Comparison of ENCODE assay signal across 13 cellular contexts in genomic region chr12:47774664-47775063, GRCh38. TPM values are rescaled to one million over a fixed set of nuclear protein-coding genes. Genes with fewer than 3 reads are reported as not detected.
DNase-seq lines count a peak whose midpoint lies in the region; ATAC-seq and TF ChIP-seq lines count a peak whose summit lies in the region.
"Had no signal": no experiment of that assay in that cellular context is flagged by ENCODE, and none has a peak within 500 bp of the region (broad histone marks: within the 10 kb centered on the region; RNA-seq: fewer than 3 reads in every experiment).

No MANE protein-coding gene starts in this region.

- ATAC-seq in right cardiac atrium, result no peak
- ATAC-seq in heart right ventricle, result no peak
- ATAC-seq in natural killer cell, result no peak

- peaks cover 0 to 6% of the 10 kb centered on the region in 2 donors for H3K27me3 Mint-ChIP-seq in natural killer cell (ENCODE audit: low read depth in 2 of 2)

- peaks cover 16 to 32% of the 10 kb centered on the region in 2 donors for H3K4me1 Mint-ChIP-seq in natural killer cell

- 95% methylated on average over 7 of the region's 7 CpGs for WGBS in right cardiac atrium
- 94 to 99% methylated on average over 7 of the region's 7 CpGs for WGBS in heart right ventricle, 2 donors
- 95% methylated on average over 7 of the region's 7 CpGs for WGBS in prostate gland

- intact Hi-C loops in right cardiac atrium (cut with DNase I) (loop anchor here in 2 of 4 donors (5.0 kb wide), 2 partner anchors 57 to 63 kb away; no protein-coding TSS in a partner anchor), heart right ventricle (cut with DNase I) (loop anchor here in 5 of 10 donors (5.0 to 10.0 kb wide), 4 partner anchors 32 to 63 kb away; no protein-coding TSS in a partner anchor), natural killer cell (cut with micrococcal nuclease) (no loop called here), vagina (cut with DNase I) (loop anchor here (5.0 kb wide), 3 partner anchors 37 to 57 kb away; no protein-coding TSS in a partner anchor), prostate gland (cut with DNase I) (loop anchor here (1.0 to 5.0 kb wide), 4 partner anchors 17 to 122 kb away; no protein-coding TSS in a partner anchor)

- no peak overlapping the region for H3K27ac ChIP-seq in right cardiac atrium (ENCODE audit: low read length)
- peak overlapping the region in 3 of 10 donors; percentile 19 to 81 (median 77) for H3K27ac ChIP-seq in heart right ventricle
- H3K27ac ChIP-seq in angular gyrus (ENCODE audit: low read depth, low read length), result peak overlapping the region; percentile 100
- peak overlapping the region; percentile 73 for H3K27ac ChIP-seq in vagina
- H3K27ac ChIP-seq in prostate gland, result no peak overlapping the region
- H3K27ac ChIP-seq: brain microvascular endothelial cell, WERI-Rb-1 had no signal

- H3K9me3 ChIP-seq in right cardiac atrium (ENCODE audit: control insufficient read depth, low read length) (no peaks in the 10 kb centered on the region), heart right ventricle (no peaks in the 10 kb centered on the region), vagina (no peaks in the 10 kb centered on the region), prostate gland (no peaks in the 10 kb centered on the region)

- peak overlapping the region; percentile 88 for H3K4me3 Mint-ChIP-seq in natural killer cell

- TF ChIP-seq CTCF in heart right ventricle (IDR thresholded peaks at IDR 0.05), result no peak
- no peak for TF ChIP-seq CTCF in natural killer cell (IDR thresholded peaks at IDR 0.05)
- TF ChIP-seq CTCF in vagina (IDR thresholded peaks at IDR 0.05), result no peak
- TF ChIP-seq CTCF in prostate gland (IDR thresholded peaks at IDR 0.05), result no peak

- H3K4me3 ChIP-seq in right cardiac atrium (ENCODE audit: low read length) (no peak overlapping the region), heart right ventricle (peak overlapping the region in 1 of 10 donors; percentile 96), vagina (no peak overlapping the region), prostate gland (no peak overlapping the region)

- H3K27ac Mint-ChIP-seq in natural killer cell, result no peak overlapping the region

- H3K27me3 ChIP-seq in right cardiac atrium (ENCODE audit: control insufficient read depth, insufficient read depth) (no peaks in the 10 kb centered on the region), heart right ventricle (no peaks in the 10 kb centered on the region), vagina (no peaks in the 10 kb centered on the region), prostate gland (replicated peaks; ENCODE audit: insufficient read depth) (no peaks in the 10 kb centered on the region)
- H3K27me3 ChIP-seq: brain microvascular endothelial cell had no signal

- H3K9me3 Mint-ChIP-seq in natural killer cell, result no peaks in the 10 kb centered on the region

- TF ChIP-seq POLR2A in vagina (IDR thresholded peaks at IDR 0.05) (no peak), prostate gland (IDR thresholded peaks at IDR 0.05) (no peak)

- H3K36me3 Mint-ChIP-seq in natural killer cell, result no peaks in the 10 kb centered on the region

- H3K4me1 ChIP-seq in right cardiac atrium (ENCODE audit: control insufficient read depth, insufficient read depth, low read length), result peaks cover 29% of the 10 kb centered on the region
- peaks cover 25 to 72% (median 65%) of the 10 kb centered on the region in 9 donors for H3K4me1 ChIP-seq in heart right ventricle
- H3K4me1 ChIP-seq in vagina, result peaks cover 67% of the 10 kb centered on the region
- no peaks in the 10 kb centered on the region for H3K4me1 ChIP-seq in prostate gland (replicated peaks)

- H3K36me3 ChIP-seq in heart right ventricle, result no peaks in the 10 kb centered on the region
- H3K36me3 ChIP-seq in vagina, result no peaks in the 10 kb centered on the region
- H3K36me3 ChIP-seq in prostate gland, result no peaks in the 10 kb centered on the region
- H3K36me3 ChIP-seq: brain microvascular endothelial cell, WERI-Rb-1 had no signal

- DNase-seq in right cardiac atrium, result peak in 2 of 3 donors; percentile 21 to 37
- DNase-seq in heart right ventricle, result no peak
- DNase-seq in natural killer cell, result no peak
- DNase-seq in vagina (ENCODE audit: extremely low spot score in 2 of 2), result no peak
- no peak for DNase-seq in retina
- no peak for DNase-seq in GF-D8 (lab: John Stamatoyannopoulos, UW)
- no peak for DNase-seq in prostate gland (ENCODE audit: low spot score)
- DNase-seq: brain microvascular endothelial cell; COR-L47; stimulated activated CD4-positive, alpha-beta T cell treated with anti-CD3 and anti-CD28 coated beads, Interleukin-12 subunit alpha, Interleukin-12 subunit beta, amount 100 ng/mL, for 4 hours; stimulated activated naive CD4-positive, alpha-beta T cell treated with Interleukin-2 at 50 U/mL for 16 hours; WERI-Rb-1 had no signal

RNA-seq across cellular contexts. Expression of gene SLC48A1, which starts 1.6 kb away (rescaled TPM):
- 10 to 100 TPM; 26.5 to 30.1 (median 27.6) TPM for total RNA-seq in right cardiac atrium
- 22.0 TPM for polyA plus RNA-seq in right cardiac atrium
- total RNA-seq in heart right ventricle, result 10 to 100 TPM; 18.6 to 31.9 (median 22.1) TPM
- polyA plus RNA-seq in heart right ventricle, result 10 to 100 TPM; 12.6 to 26.2 TPM
- total RNA-seq in natural killer cell, result 1 to 10 TPM; 2.0 to 4.4 (median 3.4) TPM
- 20.9 TPM for total RNA-seq in vagina
- total RNA-seq in prostate gland, result 10 to 100 TPM; 39.0 to 52.5 TPM

RNA-seq across cellular contexts. Expression of gene RAPGEF3, which starts 16.0 kb away (rescaled TPM):
- 10 to 100 TPM; 14.1 to 28.7 (median 23.3) TPM for total RNA-seq in right cardiac atrium
- 44.9 TPM for polyA plus RNA-seq in right cardiac atrium
- 10 to 100 TPM in 9 of 10 donors, 1 to 10 TPM in 1; 9.5 to 54.9 (median 19.8) TPM for total RNA-seq in heart right ventricle
- 100 to 1,000 TPM in 1 of 2 donors, 10 to 100 TPM in 1; 22.4 to 173 TPM for polyA plus RNA-seq in heart right ventricle
- total RNA-seq in natural killer cell, result under 1 TPM; 0.23 to 0.73 (median 0.49) TPM
- total RNA-seq in vagina, result 52.3 TPM
- 10 to 100 TPM; 19.1 to 28.5 TPM for total RNA-seq in prostate gland

RNA-seq across cellular contexts. Expression of gene HDAC7, which starts 45.0 kb away (rescaled TPM):
- 10 to 100 TPM; 46.5 to 60.1 (median 51.1) TPM for total RNA-seq in right cardiac atrium
- 38.0 TPM for polyA plus RNA-seq in right cardiac atrium
- total RNA-seq in heart right ventricle, result 10 to 100 TPM; 26.9 to 50.7 (median 38.5) TPM
- polyA plus RNA-seq in heart right ventricle, result 10 to 100 TPM; 40.4 to 75.6 TPM
- 100 to 1,000 TPM; 141 to 235 (median 147) TPM for total RNA-seq in natural killer cell
- 67.0 TPM for total RNA-seq in vagina
- total RNA-seq in prostate gland, result 10 to 100 TPM; 39.5 to 67.7 TPM

RNA-seq across cellular contexts. Expression of gene ENDOU, which starts 49.4 kb away (rescaled TPM):
- total RNA-seq in right cardiac atrium (under 1 TPM; 0.28 to 0.86 (median 0.51) TPM), heart right ventricle (under 1 TPM in 9 of 10 donors, not detected in 1; 0.11 to 0.56 (median 0.31) TPM), natural killer cell (under 1 TPM; 0.20 to 0.41 (median 0.24) TPM), vagina (21.4 TPM), prostate gland (1 to 10 TPM in 1 of 2 donors, not detected in 1; 1.0 TPM)
- polyA plus RNA-seq in right cardiac atrium (0.45 TPM), heart right ventricle (under 1 TPM; 0.26 to 0.29 TPM)

Comparison
In these comparisons a context has a peak if more than half of its experiments do, and no peak if none do; other contexts are left out.
1. DNase-seq: peak in right cardiac atrium (2 of 3); none in heart right ventricle (0 of 2), natural killer cell (single experiment), vagina (0 of 2), retina (single experiment), GF-D8 (single experiment) and prostate gland (single experiment).
2. H3K27ac ChIP-seq: peak in angular gyrus (single experiment) and vagina (single experiment); none in right cardiac atrium (single experiment) and prostate gland (0 of 2).
3. RNA of gene RAPGEF3, which starts 16.0 kb away (total RNA-seq): 52.3 TPM in vagina (single experiment), 19.1 to 28.5 TPM in prostate gland, 14.1 to 28.7 TPM in right cardiac atrium and 9.5 to 54.9 TPM in heart right ventricle; 0.23 to 0.73 TPM in natural killer cell; every median in the first group is over 4 times any median in the second.